Comparison of ENCODE assay signal across 23 cellular contexts in genomic region chr16:814974-815373, GRCh38. TPM values are rescaled to one million over a fixed set of nuclear protein-coding genes. Genes with fewer than 3 reads are reported as not detected.
DNase-seq lines count a peak whose midpoint lies in the region; ATAC-seq, FAIRE-seq and TF ChIP-seq lines count a peak whose summit lies in the region.
"Had no signal": no experiment of that assay in that cellular context is flagged by ENCODE, and none has a peak within 500 bp of the region (broad histone marks: within the 10 kb centered on the region; RNA-seq: fewer than 3 reads in every experiment).

No MANE protein-coding gene starts in this region.

- no peak for TF ChIP-seq CTCF in AG09309 (IDR thresholded peaks at IDR 0.05; ENCODE audit: control insufficient read depth, insufficient read depth, low read depth, low read length, missing control alignments)
- TF ChIP-seq CTCF in GM12878 (IDR thresholded peaks at IDR 0.05 in 2 of 3, conservative IDR thresholded peaks at IDR 0.05 in 1 of 3; ENCODE audit: control insufficient read depth in 2 of 3, extremely low read depth in 1 of 3, insufficient read depth in 1 of 3, low read depth in 3 of 3, low read length in 3 of 3), result no peak
- no peak for TF ChIP-seq CTCF in mesothelial cell of epicardium (IDR thresholded peaks at IDR 0.05; ENCODE audit: unreplicated experiment)

- H3K79me2 ChIP-seq in GM12878 (ENCODE audit: control insufficient read depth, insufficient read depth, low read length), result no peaks in the 10 kb centered on the region

- H3K4me1 ChIP-seq in GM12878 (ENCODE audit: control insufficient read depth, insufficient read depth, low read length), result no peaks in the 10 kb centered on the region; the same call in 1 of the 2 replicates

- BruUV-seq in GM12878 (replicated peaks; lab: Mats Ljungman, UMichigan), result no TSS peak

- no peak overlapping the region for H3K9ac ChIP-seq in GM12878 (ENCODE audit: control insufficient read depth, insufficient read depth, low read length)

- H2AFZ ChIP-seq in GM12878 (ENCODE audit: control insufficient read depth, low read depth, low read length), result no peak overlapping the region

- 31% methylated on average over 9 of the region's 9 CpGs for WGBS in GM12878 (ENCODE audit: insufficient coverage, insufficient replicate concordance, low lambda C conversion rate, missing lambda C conversion rate)

- peaks cover 3% of the 10 kb centered on the region for H3K4me1 Mint-ChIP-seq in mesothelial cell of epicardium

- H3K27ac ChIP-seq in GM12878 (ENCODE audit: control insufficient read depth, insufficient read depth), result no peak overlapping the region
- H3K27ac ChIP-seq: heart left ventricle, HL-60, skin epidermis had no signal

- in situ Hi-C loops in GM12878 (cut with MboI), result no loop called here

- SMC1A ChIA-PET in GM12878 (lab: Charles Lee; ENCODE audit: uncharacterized antibody, unreplicated experiment), result no interaction called here

- H3K9me3 ChIP-seq in GM12878 (replicated peaks; ENCODE audit: control insufficient read depth, insufficient read depth, low read length), result no peaks in the 10 kb centered on the region

- POLR2A ChIA-PET in GM12878 (lab: Charles Lee), result interaction anchor here (0.6 kb wide), 1 partner anchor 14 kb away, joined by 3 read pairs; no protein-coding TSS in a partner anchor

- H3K27me3 ChIP-seq in GM12878 (replicated peaks in 1 of 2; ENCODE audit: control insufficient read depth in 2 of 2, insufficient read depth in 2 of 2, low read length in 1 of 2), result no peaks in the 10 kb centered on the region; a peak in 1 of 4 replicates

- no peak for TF ChIP-seq POLR2A in GM12878 (IDR thresholded peaks at IDR 0.05; ENCODE audit: low read depth, low read length)
- no peak for TF ChIP-seq POLR2A in erythroblast (IDR thresholded peaks at IDR 0.05; ENCODE audit: low read length)

- H3K4me3 Mint-ChIP-seq in mesothelial cell of epicardium, result no peak overlapping the region
- H3K4me3 Mint-ChIP-seq: activated naive CD8-positive, alpha-beta T cell; stimulated activated naive B cell treated with anti-CD40 and anti-IgM and Interleukin-4, amounts not matched to agents 10 μg/mL and 1 μg/mL and 100 μg/mL, for 72 hours had no signal

- TF ChIP-seq EP300 in GM12878 (IDR thresholded peaks at IDR 0.05; ENCODE audit: borderline replicate concordance in 1 of 2, control insufficient read depth in 1 of 2, low read depth in 2 of 2, low read length in 2 of 2), result no peak

- no peaks in the 10 kb centered on the region for H3K9me3 Mint-ChIP-seq in mesothelial cell of epicardium
- H3K9me3 Mint-ChIP-seq: stimulated activated naive B cell treated with anti-CD40 and anti-IgM and Interleukin-4, amounts not matched to agents 10 μg/mL and 1 μg/mL and 100 μg/mL, for 72 hours had no signal

- no peaks in the 10 kb centered on the region for H4K20me1 ChIP-seq in GM12878 (ENCODE audit: control insufficient read depth, insufficient read depth)

- H3K27ac Mint-ChIP-seq in mesothelial cell of epicardium, result no peak overlapping the region
- H3K27ac Mint-ChIP-seq: activated naive CD8-positive, alpha-beta T cell; stimulated activated naive B cell treated with anti-CD40 and anti-IgM and Interleukin-4, amounts not matched to agents 10 μg/mL and 1 μg/mL and 100 μg/mL, for 72 hours had no signal

- peaks cover 3% of the 10 kb centered on the region for H3K36me3 Mint-ChIP-seq in mesothelial cell of epicardium
- H3K36me3 Mint-ChIP-seq: activated naive CD8-positive, alpha-beta T cell had no signal

- CTCF ChIA-PET in GM12878 (lab: Yijun Ruan, JAX), result no interaction called here

- no peaks in the 10 kb centered on the region for H3K36me3 ChIP-seq in GM12878 (ENCODE audit: control insufficient read depth in 2 of 2, insufficient read depth in 2 of 2, low read length in 1 of 2)
- H3K36me3 ChIP-seq: heart left ventricle had no signal

- TF ChIP-seq RAD21 in GM12878 (IDR thresholded peaks at IDR 0.05; ENCODE audit: insufficient read depth, low read depth, low read length), result no peak

- RAD21 ChIA-PET in GM12878 (lab: Charles Lee; ENCODE audit: unreplicated experiment), result no interaction called here

- ATAC-seq in GM12878, result no peak
- ATAC-seq in Right ventricle myocardium superior (ENCODE audit: poor library complexity), result no peak
- ATAC-seq: heart left ventricle; SK-N-SH treated with all-trans-retinoic acid at 6 μM for 48 hours; stimulated activated naive B cell treated with anti-CD40 and anti-IgM and Interleukin-4, amounts not matched to agents 10 μg/mL and 1 μg/mL and 100 μg/mL, for 72 hours had no signal

- FAIRE-seq in GM12878 (lab: Jason Lieb, UNC), result no peak
- FAIRE-seq: D721Med, endothelial cell of umbilical vein, keratinocyte had no signal

- H3K27me3 Mint-ChIP-seq in mesothelial cell of epicardium (ENCODE audit: low read depth), result peaks cover 41% of the 10 kb centered on the region

- no peak overlapping the region for H3K4me2 ChIP-seq in GM12878 (ENCODE audit: control insufficient read depth, insufficient read depth)

- intact Hi-C loops in GM12878 (cut with micrococcal nuclease; ENCODE audit: unreplicated experiment) (no loop called here), Right ventricle myocardium superior (cut with DNase I) (no loop called here)

- DNase-seq in AG09309 (ENCODE audit: low read depth) (peak; percentile 21), HT1080 (ENCODE audit: low read depth) (peak; percentile 21), GM12878 (ENCODE audit: low read depth, low spot score) (no peak), myocyte (ENCODE audit: low read depth) (peak; percentile 95), NCI-H2081 treated with DMSO at 0.1 percent for 48 hours (lab: John Stamatoyannopoulos, UW) (no peak), Right ventricle myocardium superior (no peak), mesothelial cell of epicardium (ENCODE audit: low spot score in 2 of 2, unreplicated experiment in 2 of 2) (no peak), erythroblast (lab: John Stamatoyannopoulos, UW) (no peak)
- DNase-seq: activated CD4-positive, alpha-beta T cell treated with anti-CD3 and anti-CD28 coated beads, Interleukin-2, amount 50 U/mL, for 1 hour; cerebellar nuclear complex; heart left ventricle; NCI-H510A treated with DMSO at 0.1 percent for 48 hours; OCI-M1; stimulated activated naive B cell treated with anti-CD40 and anti-IgM and Interleukin-4, amounts not matched to agents 10 μg/mL and 1 μg/mL and 100 μg/mL, for 72 hours had no signal

- H3K4me3 ChIP-seq in AG09309 (ENCODE audit: control insufficient read depth, low read depth, low read length) (no peak overlapping the region), GM12878 (no peak overlapping the region)
- H3K4me3 ChIP-seq: heart left ventricle, skin epidermis had no signal

RNA-seq across cellular contexts. Expression of gene GNG13, which starts 14.4 kb away (rescaled TPM):
- total RNA-seq in HT1080 (2014; rRNA removed; shearing (Covaris generic)), result not detected in 2 replicates
- not detected in 2 replicates for polyA plus RNA-seq in HT1080 (2015; cell fraction: cytosol; rRNA removed)
- not detected in 2 replicates for polyA plus RNA-seq in HT1080 (2015; cell fraction: nucleus; rRNA removed)
- not detected in 2 replicates for total RNA-seq in GM12878 (2013; cell fraction: nucleolus; rRNA removed)
- total RNA-seq in GM12878 (2014; rRNA removed) (not detected in 2 replicates), GM12878 (2014; rRNA removed; fragmentation: Illumina TruSeq; extraction: Trizol) (not detected in 2 replicates), GM12878 (2021) (not detected in 2 replicates), myocyte (not detected in 2 replicates), Right ventricle myocardium superior (not detected), mesothelial cell of epicardium (not detected in 3 replicates)
- 0.33 TPM for polyA plus RNA-seq in GM12878 (2011; ENCODE audit: low read depth)
- polyA plus RNA-seq in GM12878 (2011; rRNA removed) (not detected in 2 replicates), GM12878 (2014; fragmentation: Illumina TruSeq; extraction: Trizol) (not detected in 2 replicates), GM12878 (2014; fragmentation: Nextera tagmentation; extraction: Ambion mirVana) (not detected), GM12878 (2014; rRNA removed) (not detected in 2 replicates), GM12878 (2016; fragmentation: Nextera tagmentation; extraction: Ambion mirVana) (not detected)
- polyA plus RNA-seq in GM12878 (2011; cell fraction: cytosol; rRNA removed), result not detected in 2 replicates
- polyA plus RNA-seq in GM12878 (2011; cell fraction: nucleus; rRNA removed), result not detected in 2 replicates
- polyA plus RNA-seq in GM12878 (2012), result 0.88 TPM in 1 of 2 replicates, not detected in the other
- not detected in 2 replicates for polyA minus RNA-seq in GM12878 (2011; rRNA and poly(A)+ RNA removed)
- polyA minus RNA-seq in GM12878 (2011; cell fraction: cytosol; rRNA and poly(A)+ RNA removed), result not detected in 2 replicates
- polyA minus RNA-seq in GM12878 (2011; cell fraction: nucleus; rRNA and poly(A)+ RNA removed), result not detected in 2 replicates
- not detected for polyA plus RNA-seq in myocyte (2012)
- total RNA-seq: endothelial cell of umbilical vein, heart left ventricle, mononuclear cell, omental fat pad had no signal
- polyA plus RNA-seq: endothelial cell of umbilical vein, heart left ventricle, keratinocyte had no signal

RNA-seq across cellular contexts. Expression of gene CHTF18, which starts 26.6 kb away (rescaled TPM):
- 41.6 and 45.6 TPM in 2 replicates for total RNA-seq in HT1080 (2014; rRNA removed; shearing (Covaris generic))
- polyA plus RNA-seq in HT1080 (2015; cell fraction: cytosol; rRNA removed), result 16.0 and 24.8 TPM in 2 replicates
- polyA plus RNA-seq in HT1080 (2015; cell fraction: nucleus; rRNA removed), result 149 and 164 TPM in 2 replicates
- 40.0 and 49.3 TPM in 2 replicates for total RNA-seq in GM12878 (2013; cell fraction: nucleolus; rRNA removed)
- total RNA-seq in GM12878 (2014; rRNA removed), result 25.6 and 30.0 TPM in 2 replicates
- total RNA-seq in GM12878 (2014; rRNA removed; fragmentation: Illumina TruSeq; extraction: Trizol), result 6.4 and 8.8 TPM in 2 replicates
- total RNA-seq in GM12878 (2021), result 76.0 and 87.8 TPM in 2 replicates
- polyA plus RNA-seq in GM12878 (2011; ENCODE audit: low read depth), result 7.8 TPM
- polyA plus RNA-seq in GM12878 (2011; rRNA removed), result 4.3 and 7.2 TPM in 2 replicates
- 15.4 and 27.1 TPM in 2 replicates for polyA plus RNA-seq in GM12878 (2011; cell fraction: cytosol; rRNA removed)
- polyA plus RNA-seq in GM12878 (2011; cell fraction: nucleus; rRNA removed), result 280 and 396 TPM in 2 replicates
- polyA plus RNA-seq in GM12878 (2012), result 24.4 and 30.7 TPM in 2 replicates
- 0.33 and 1.7 TPM in 2 replicates for polyA plus RNA-seq in GM12878 (2014; fragmentation: Illumina TruSeq; extraction: Trizol)
- 1 to 10 TPM; 1.6 to 6.2 TPM for polyA plus RNA-seq in GM12878 (2014; fragmentation: Nextera tagmentation; extraction: Ambion mirVana)
- polyA plus RNA-seq in GM12878 (2014; rRNA removed), result 44.1 and 51.1 TPM in 2 replicates
- 10 to 100 TPM; 48.3 to 62.6 TPM for polyA plus RNA-seq in GM12878 (2016; fragmentation: Nextera tagmentation; extraction: Ambion mirVana)
- 5.6 and 12.4 TPM in 2 replicates for polyA minus RNA-seq in GM12878 (2011; rRNA and poly(A)+ RNA removed)
- polyA minus RNA-seq in GM12878 (2011; cell fraction: cytosol; rRNA and poly(A)+ RNA removed), result 8.0 and 11.6 TPM in 2 replicates
- 28.0 and 44.2 TPM in 2 replicates for polyA minus RNA-seq in GM12878 (2011; cell fraction: nucleus; rRNA and poly(A)+ RNA removed)
- total RNA-seq in myocyte, result 7.5 and 10.0 TPM in 2 replicates
- 6.6 TPM for polyA plus RNA-seq in myocyte (2012)
- 3.7 TPM for total RNA-seq in Right ventricle myocardium superior
- total RNA-seq in mesothelial cell of epicardium, result 85.6 to 89.2 TPM (median 87.5 TPM) in 3 replicates

RNA-seq across cellular contexts. Expression of gene RPUSD1, which starts 26.8 kb away (rescaled TPM):
- 84.1 and 114 TPM in 2 replicates for total RNA-seq in HT1080 (2014; rRNA removed; shearing (Covaris generic))
- 34.6 and 36.7 TPM in 2 replicates for polyA plus RNA-seq in HT1080 (2015; cell fraction: cytosol; rRNA removed)
- polyA plus RNA-seq in HT1080 (2015; cell fraction: nucleus; rRNA removed), result 34.7 and 40.1 TPM in 2 replicates
- 17.3 and 24.3 TPM in 2 replicates for total RNA-seq in GM12878 (2013; cell fraction: nucleolus; rRNA removed)
- total RNA-seq in GM12878 (2014; rRNA removed), result 40.9 and 48.3 TPM in 2 replicates
- total RNA-seq in GM12878 (2014; rRNA removed; fragmentation: Illumina TruSeq; extraction: Trizol), result 7.3 and 9.7 TPM in 2 replicates
- 47.4 and 49.7 TPM in 2 replicates for total RNA-seq in GM12878 (2021)
- polyA plus RNA-seq in GM12878 (2011; ENCODE audit: low read depth), result 5.8 TPM
- polyA plus RNA-seq in GM12878 (2011; rRNA removed), result 3.4 and 9.4 TPM in 2 replicates
- polyA plus RNA-seq in GM12878 (2011; cell fraction: cytosol; rRNA removed), result 22.4 and 31.5 TPM in 2 replicates
- 62.1 and 77.9 TPM in 2 replicates for polyA plus RNA-seq in GM12878 (2011; cell fraction: nucleus; rRNA removed)
- polyA plus RNA-seq in GM12878 (2012), result 16.2 and 19.5 TPM in 2 replicates
- 0.36 and 4.0 TPM in 2 replicates for polyA plus RNA-seq in GM12878 (2014; fragmentation: Illumina TruSeq; extraction: Trizol)
- 1 to 10 TPM in 1 of 2 experiments, under 1 TPM in 1; 0.55 to 1.2 TPM for polyA plus RNA-seq in GM12878 (2014; fragmentation: Nextera tagmentation; extraction: Ambion mirVana)
- 49.9 and 67.3 TPM in 2 replicates for polyA plus RNA-seq in GM12878 (2014; rRNA removed)
- 10 to 100 TPM; 32.4 to 43.1 TPM for polyA plus RNA-seq in GM12878 (2016; fragmentation: Nextera tagmentation; extraction: Ambion mirVana)
- polyA minus RNA-seq in GM12878 (2011; rRNA and poly(A)+ RNA removed), result 6.1 and 17.2 TPM in 2 replicates
- polyA minus RNA-seq in GM12878 (2011; cell fraction: cytosol; rRNA and poly(A)+ RNA removed), result 8.7 and 15.1 TPM in 2 replicates
- polyA minus RNA-seq in GM12878 (2011; cell fraction: nucleus; rRNA and poly(A)+ RNA removed), result 27.2 and 44.4 TPM in 2 replicates
- total RNA-seq in myocyte, result 31.0 and 41.3 TPM in 2 replicates
- polyA plus RNA-seq in myocyte (2012), result 20.3 TPM
- total RNA-seq in Right ventricle myocardium superior, result 7.8 TPM
- total RNA-seq in mesothelial cell of epicardium, result 21.5 to 23.0 TPM (median 21.9 TPM) in 3 replicates

RNA-seq across cellular contexts. Expression of gene MSLN, which starts 54.4 kb away (rescaled TPM):
- 0.23 TPM in 1 of 2 replicates, not detected in the other for total RNA-seq in HT1080 (2014; rRNA removed; shearing (Covaris generic))
- 0.10 and 0.20 TPM in 2 replicates for polyA plus RNA-seq in HT1080 (2015; cell fraction: cytosol; rRNA removed)
- polyA plus RNA-seq in HT1080 (2015; cell fraction: nucleus; rRNA removed), result 0.38 and 1.6 TPM in 2 replicates
- total RNA-seq in GM12878 (2013; cell fraction: nucleolus; rRNA removed), result 0.69 and 1.6 TPM in 2 replicates
- not detected in 2 replicates for total RNA-seq in GM12878 (2014; rRNA removed)
- total RNA-seq in GM12878 (2014; rRNA removed; fragmentation: Illumina TruSeq; extraction: Trizol), result not detected in 2 replicates
- total RNA-seq in GM12878 (2021), result not detected in 2 replicates
- not detected for polyA plus RNA-seq in GM12878 (2011; ENCODE audit: low read depth)
- polyA plus RNA-seq in GM12878 (2011; rRNA removed), result 0.08 TPM in 1 of 2 replicates, not detected in the other
- 0.03 TPM in 1 of 2 replicates, not detected in the other for polyA plus RNA-seq in GM12878 (2011; cell fraction: cytosol; rRNA removed)
- polyA plus RNA-seq in GM12878 (2011; cell fraction: nucleus; rRNA removed), result 0.20 and 0.40 TPM in 2 replicates
- 0.18 TPM in 1 of 2 replicates, not detected in the other for polyA plus RNA-seq in GM12878 (2012)
- not detected in 2 replicates for polyA plus RNA-seq in GM12878 (2014; fragmentation: Illumina TruSeq; extraction: Trizol)
- polyA plus RNA-seq in GM12878 (2014; fragmentation: Nextera tagmentation; extraction: Ambion mirVana), result not detected
- not detected in 2 replicates for polyA plus RNA-seq in GM12878 (2014; rRNA removed)
- polyA plus RNA-seq in GM12878 (2016; fragmentation: Nextera tagmentation; extraction: Ambion mirVana), result not detected
- not detected in 2 replicates for polyA minus RNA-seq in GM12878 (2011; rRNA and poly(A)+ RNA removed)
- polyA minus RNA-seq in GM12878 (2011; cell fraction: cytosol; rRNA and poly(A)+ RNA removed), result 2.7 and 2.9 TPM in 2 replicates
- polyA minus RNA-seq in GM12878 (2011; cell fraction: nucleus; rRNA and poly(A)+ RNA removed), result 0.12 and 0.29 TPM in 2 replicates
- total RNA-seq in myocyte, result not detected in 2 replicates
- 0.06 TPM for polyA plus RNA-seq in myocyte (2012)
- total RNA-seq in Right ventricle myocardium superior, result 1.0 TPM
- total RNA-seq in mesothelial cell of epicardium, result 5.0 to 5.8 TPM (median 5.7 TPM) in 3 replicates
- total RNA-seq: endothelial cell of umbilical vein had no signal
- polyA plus RNA-seq: endothelial cell of umbilical vein, heart left ventricle had no signal

Comparison
In these comparisons a context has a peak if more than half of its experiments do, and no peak if none do; other contexts are left out.
1. DNase-seq: peak in AG09309 (single experiment), HT1080 (single experiment) and myocyte (single experiment); none in GM12878 (single experiment), NCI-H2081 treated with DMSO at 0.1 percent for 48 hours (single experiment), Right ventricle myocardium superior (single experiment), mesothelial cell of epicardium (0 of 2) and erythroblast (0 of 2).